Comparison of ENCODE assay signal across 8 cellular contexts in genomic region chr6:16731503-16732018, GRCh38. TPM values are rescaled to one million over a fixed set of nuclear protein-coding genes. Genes with fewer than 3 reads are reported as not detected.
DNase-seq lines count a peak whose midpoint lies in the region; ATAC-seq, FAIRE-seq and TF ChIP-seq lines count a peak whose summit lies in the region.

No MANE protein-coding gene starts in this region.

- FAIRE-seq in GM12878 (lab: Jason Lieb, UNC) = peak; percentile 91

- no peak for TF ChIP-seq RAD21 in GM12878 (IDR thresholded peaks at IDR 0.05; ENCODE audit: insufficient read depth, low read depth, low read length)

- no TSS peak for BruUV-seq in GM12878 (replicated peaks; lab: Mats Ljungman, UMichigan)

- CTCF ChIA-PET in GM12878 (lab: Yijun Ruan, JAX) = interaction anchor here (0.7 to 4.8 kb wide), 19 partner anchors 9 to 446 kb away, joined by 3 to 40 read pairs (median 4); partner anchors contain the start of gene ATXN1

- no peak for TF ChIP-seq CTCF in GM12878 (IDR thresholded peaks at IDR 0.05 in 2 of 3, conservative IDR thresholded peaks at IDR 0.05 in 1 of 3; ENCODE audit: control insufficient read depth in 2 of 3, extremely low read depth in 1 of 3, insufficient read depth in 1 of 3, low read depth in 3 of 3, low read length in 3 of 3)
- TF ChIP-seq CTCF in ascending aorta (IDR thresholded peaks at IDR 0.05) = no peak
- TF ChIP-seq CTCF in suprapubic skin (IDR thresholded peaks at IDR 0.05) = no peak

- H3K4me2 ChIP-seq in GM12878 (ENCODE audit: control insufficient read depth, insufficient read depth) = peak overlapping the region; percentile 83

- H3K79me2 ChIP-seq in GM12878 (ENCODE audit: control insufficient read depth, insufficient read depth, low read length) = no peaks in the 10 kb centered on the region

- H3K4me1 ChIP-seq in GM12878 (ENCODE audit: control insufficient read depth, insufficient read depth, low read length) = peaks cover 17% of the 10 kb centered on the region
- peaks cover 5 to 19% of the 10 kb centered on the region in 2 donors for H3K4me1 ChIP-seq in ascending aorta
- peaks cover 14% of the 10 kb centered on the region for H3K4me1 ChIP-seq in suprapubic skin

- in situ Hi-C loops in GM12878 (cut with MboI) = no loop called here

- H3K4me3 ChIP-seq in GM12878 (peak overlapping the region; percentile 59; the same call in 1 of the 2 replicates), ascending aorta (no peak overlapping the region), suprapubic skin (no peak overlapping the region)

- intact Hi-C loops in GM12878 (cut with micrococcal nuclease; ENCODE audit: unreplicated experiment) = loop anchor here (2.0 kb wide), 1 partner anchor 29 kb away; the partner anchor contains the start of gene ATXN1
- intact Hi-C loops in ascending aorta (cut with DNase I) = no loop called here

- RAD21 ChIA-PET in GM12878 (lab: Charles Lee; ENCODE audit: unreplicated experiment) = interaction anchor here (0.5 to 4.3 kb wide), 19 partner anchors 9 to 361 kb away, joined by 3 to 35 read pairs (median 4); partner anchors contain the start of gene ATXN1

- ATAC-seq in GM19467 (IDR thresholded peaks at IDR 0.05; ENCODE audit: unreplicated experiment) = peak; percentile 93
- ATAC-seq in HG03469 (IDR thresholded peaks at IDR 0.05; ENCODE audit: unreplicated experiment) = peak; percentile 93
- ATAC-seq in GM12878 = peak; percentile 95

- POLR2A ChIA-PET in GM12878 (lab: Charles Lee) = interaction anchor here (0.6 to 1.5 kb wide), 8 partner anchors 12 to 53 kb away, joined by 3 to 9 read pairs (median 4); no protein-coding TSS in a partner anchor

- no peaks in the 10 kb centered on the region; a peak in 1 of 4 replicates for H3K36me3 ChIP-seq in GM12878 (ENCODE audit: control insufficient read depth in 2 of 2, insufficient read depth in 2 of 2, low read length in 1 of 2)
- H3K36me3 ChIP-seq in ascending aorta = no peaks in the 10 kb centered on the region
- no peaks in the 10 kb centered on the region for H3K36me3 ChIP-seq in suprapubic skin

- SMC1A ChIA-PET in GM12878 (lab: Charles Lee; ENCODE audit: uncharacterized antibody, unreplicated experiment) = interaction anchor here (0.6 to 4.2 kb wide), 31 partner anchors 9 to 408 kb away, joined by 3 to 36 read pairs (median 4); no protein-coding TSS in a partner anchor

- no peak overlapping the region for H2AFZ ChIP-seq in GM12878 (ENCODE audit: control insufficient read depth, low read depth, low read length)

- H4K20me1 ChIP-seq in GM12878 (ENCODE audit: control insufficient read depth, insufficient read depth) = no peaks in the 10 kb centered on the region

- peak; percentile 25 for DNase-seq in DMS53 treated with DMSO at 0.1 percent for 48 hours (lab: John Stamatoyannopoulos, UW; ENCODE audit: unreplicated experiment)
- peak; percentile 61 for DNase-seq in GM12878 (ENCODE audit: low read depth, low spot score)
- DNase-seq in ascending aorta (ENCODE audit: low spot score in 2 of 2) = no peak
- no peak for DNase-seq in suprapubic skin (ENCODE audit: low spot score in 2 of 2)
- no peak for DNase-seq in dedifferentiated amniotic fluid mesenchymal stem cell (ENCODE audit: extremely low spot score)
- no peak for DNase-seq in NCI-H1417 treated with DMSO at 0.1 percent for 48 hours (lab: John Stamatoyannopoulos, UW)

- no peak overlapping the region for H3K9ac ChIP-seq in GM12878 (ENCODE audit: control insufficient read depth, insufficient read depth, low read length)

- H3K27me3 ChIP-seq in GM12878 (replicated peaks in 1 of 2; ENCODE audit: control insufficient read depth in 2 of 2, insufficient read depth in 2 of 2, low read length in 1 of 2) (no peaks in the 10 kb centered on the region), ascending aorta (no peaks in the 10 kb centered on the region), suprapubic skin (no peaks in the 10 kb centered on the region)

- TF ChIP-seq EP300 in GM12878 (IDR thresholded peaks at IDR 0.05; ENCODE audit: borderline replicate concordance in 1 of 2, control insufficient read depth in 1 of 2, low read depth in 2 of 2, low read length in 2 of 2) (peak; percentile 86 to 89), suprapubic skin (IDR thresholded peaks at IDR 0.05) (no peak)

- H3K27ac ChIP-seq in GM12878 (ENCODE audit: control insufficient read depth, insufficient read depth) = peak overlapping the region; percentile 28; the same call in 1 of the 2 replicates
- no peak overlapping the region for H3K27ac ChIP-seq in ascending aorta
- no peak overlapping the region for H3K27ac ChIP-seq in suprapubic skin

- H3K9me3 ChIP-seq in GM12878 (replicated peaks; ENCODE audit: control insufficient read depth, insufficient read depth, low read length) (no peaks in the 10 kb centered on the region), ascending aorta (no peaks in the 10 kb centered on the region), suprapubic skin (no peaks in the 10 kb centered on the region)

- no peak for TF ChIP-seq POLR2A in GM12878 (IDR thresholded peaks at IDR 0.05; ENCODE audit: low read depth, low read length)
- no peak for TF ChIP-seq POLR2A in suprapubic skin (IDR thresholded peaks at IDR 0.05)

- 3% methylated on average over 5 of the region's 5 CpGs for WGBS in GM12878 (ENCODE audit: insufficient coverage, insufficient replicate concordance, low lambda C conversion rate, missing lambda C conversion rate)
- WGBS in suprapubic skin = 60% methylated on average over 5 of the region's 5 CpGs

TF ChIP-seq in GM12878, 131 proteins besides CTCF, POLR2A, EP300 and RAD21 (continues in another document):
- TF ChIP-seq SP1 (IDR thresholded peaks at IDR 0.05; ENCODE audit: low read depth, low read length) = no peak
- peak; percentile 82; the same call in 1 of the 2 replicates for TF ChIP-seq BMI1 (IDR thresholded peaks at IDR 0.05; ENCODE audit: borderline replicate concordance)
- no peak for TF ChIP-seq ZNF687 (IDR thresholded peaks at IDR 0.05)
- peak in 1 of 2 experiments; percentile 46; a peak in 1 of 3 replicates for TF ChIP-seq EGR1 (IDR thresholded peaks at IDR 0.05; ENCODE audit: borderline replicate concordance in 1 of 2, low read depth in 2 of 2, low read length in 2 of 2)
- no peak for TF ChIP-seq NRF1 (conservative IDR thresholded peaks at IDR 0.05; ENCODE audit: low read depth, low read length)
- TF ChIP-seq ATF2 (IDR thresholded peaks at IDR 0.05; ENCODE audit: low read length) = peak; percentile 87
- TF ChIP-seq MTA3 (IDR thresholded peaks at IDR 0.05; ENCODE audit: borderline replicate concordance, low read length) = peak; percentile 93; the same call in 1 of the 2 replicates

RNA-seq across cellular contexts. Expression of gene ATXN1, which starts 29.7 kb away (rescaled TPM):
- total RNA-seq in GM12878 (2013; cell fraction: nucleolus; rRNA removed) = 540 and 542 TPM in 2 replicates
- total RNA-seq in GM12878 (2014; rRNA removed) (36.5 and 38.5 TPM in 2 replicates), GM12878 (2014; rRNA removed; fragmentation: Illumina TruSeq; extraction: Trizol) (22.8 and 23.3 TPM in 2 replicates), GM12878 (2021) (46.3 and 51.2 TPM in 2 replicates), ascending aorta (68.3 TPM), suprapubic skin (10 to 100 TPM; 32.8 to 95.4 (median 42.4) TPM)
- polyA plus RNA-seq in GM12878 (2011; ENCODE audit: low read depth) = 16.7 TPM
- polyA plus RNA-seq in GM12878 (2011; rRNA removed) (50.7 and 55.4 TPM in 2 replicates), GM12878 (2014; fragmentation: Illumina TruSeq; extraction: Trizol) (15.6 and 20.6 TPM in 2 replicates), GM12878 (2014; fragmentation: Nextera tagmentation; extraction: Ambion mirVana) (10 to 100 TPM; 12.2 to 13.7 TPM), GM12878 (2014; rRNA removed) (18.2 and 20.4 TPM in 2 replicates), GM12878 (2016; fragmentation: Nextera tagmentation; extraction: Ambion mirVana) (10 to 100 TPM; 17.9 to 23.7 TPM)
- polyA plus RNA-seq in GM12878 (2011; cell fraction: cytosol; rRNA removed) = 40.5 and 61.2 TPM in 2 replicates
- polyA plus RNA-seq in GM12878 (2011; cell fraction: nucleus; rRNA removed) = 98.3 and 141 TPM in 2 replicates
- polyA plus RNA-seq in GM12878 (2012) = 14.8 and 21.3 TPM in 2 replicates
- polyA minus RNA-seq in GM12878 (2011; rRNA and poly(A)+ RNA removed) = 125 and 130 TPM in 2 replicates
- polyA minus RNA-seq in GM12878 (2011; cell fraction: cytosol; rRNA and poly(A)+ RNA removed) = 52.1 and 57.6 TPM in 2 replicates
- polyA minus RNA-seq in GM12878 (2011; cell fraction: nucleus; rRNA and poly(A)+ RNA removed) = 137 and 248 TPM in 2 replicates

Comparison
In these comparisons a context has a peak if more than half of its experiments do, and no peak if none do; other contexts are left out.
1. DNase-seq: peak in DMS53 treated with DMSO at 0.1 percent for 48 hours (single experiment) and GM12878 (single experiment); none in ascending aorta (0 of 2), suprapubic skin (0 of 2), dedifferentiated amniotic fluid mesenchymal stem cell (single experiment) and NCI-H1417 treated with DMSO at 0.1 percent for 48 hours (single experiment).
2. Peak in every context shown above with its lines, with median percentiles within 50 percentile points of each other: ATAC-seq.